Comparison of ENCODE assay signal across 26 cellular contexts in genomic region chr20:48201881-48202280, GRCh38.
"Had no signal": no experiment of that assay in that cellular context is flagged by ENCODE, and none has a peak within 500 bp of the region (broad histone marks: within the 10 kb centered on the region; RNA-seq: fewer than 3 reads in every experiment).

No MANE protein-coding gene starts in this region.

- H3K4me3 ChIP-seq: Peyer's patch had no signal

- H3K4me1 ChIP-seq: Peyer's patch had no signal

- H3K27me3 ChIP-seq: Peyer's patch had no signal

- FAIRE-seq: TTC549 had no signal

- H3K9me3 ChIP-seq: Peyer's patch had no signal

- ATAC-seq: activated CD8-positive, alpha-beta T cell treated with anti-CD3 and anti-CD28 coated beads for 36 hours; activated T-cell treated with anti-CD3 and anti-CD28 coated beads, Interleukin-2, amount 50 U/mL, for 72 hours; activated T-helper 17 cell treated with anti-CD3 and anti-CD28 coated beads, Interleukin-2, amount 50 U/mL, for 72 hours; PC-3 had no signal

- H3K27ac ChIP-seq: brain microvascular endothelial cell, Peyer's patch had no signal

- DNase-seq: activated CD4-positive, alpha-beta T cell treated with anti-CD3 and anti-CD28 coated beads, Interleukin-2, amount 10 ng/mL, durations not matched to agents 24 days and 14 days; activated CD4-positive, alpha-beta T cell treated with anti-CD3 and anti-CD28 coated beads, Interleukin-2, amount 50 U/mL, for 4 hours; activated CD8-positive, alpha-beta T cell treated with anti-CD3 and anti-CD28 coated beads for 36 hours; activated effector memory CD4-positive, alpha-beta T cell treated with anti-CD3 and anti-CD28 coated beads, Interleukin-2, amount 50 U/mL, for 16 hours; activated naive CD4-positive, alpha-beta T cell; activated naive CD4-positive, alpha-beta T cell treated with anti-CD3 and anti-CD28 coated beads, Interleukin-2, amount 50 U/mL, for 16 hours; activated naive CD8-positive, alpha-beta T cell treated with anti-CD3 and anti-CD28 coated beads for 36 hours; activated T-cell treated with anti-CD3 and anti-CD28 coated beads, Interleukin-2, amount 50 U/mL, for 1 hour; activated T-cell treated with anti-CD3 and anti-CD28 coated beads, Interleukin-2, amount 50 U/mL, for 72 hours; amniotic stem cell; brain microvascular endothelial cell; Karpas-422; KBM-7; NCI-H1048; NCI-H1105 treated with DMSO at 0.1 percent for 48 hours; NCI-H1436; NCI-H1694 treated with DMSO at 0.1 percent for 48 hours; NCI-H2029; NCI-H345; NCI-H524 treated with DMSO at 0.1 percent for 48 hours; PC-3; Peyer's patch; RPMI8226; SIG-M5 had no signal

- H3K36me3 ChIP-seq: brain microvascular endothelial cell, Peyer's patch had no signal
